1 cellular context compared by ENCODE assay signal in genomic region chr6:30206799-30207618, GRCh38.
TF ChIP-seq lines count a peak whose summit lies in the region.

No MANE protein-coding gene starts in this region.

TF ChIP-seq in IMR-90, 13 proteins besides CTCF, POLR2A, EP300 and RAD21 (continued from another document):
- TF ChIP-seq ELK1 (IDR thresholded peaks at IDR 0.05; ENCODE audit: borderline replicate concordance, low read depth, low read length) = no peak
- no peak for TF ChIP-seq RCOR1 (IDR thresholded peaks at IDR 0.05; ENCODE audit: insufficient replicate concordance, low read length)
- TF ChIP-seq SMC3 (IDR thresholded peaks at IDR 0.05; ENCODE audit: low read depth, low read length) = no peak
